Comparison of ENCODE assay signal across 8 cellular contexts in the genomic region with DNA sequence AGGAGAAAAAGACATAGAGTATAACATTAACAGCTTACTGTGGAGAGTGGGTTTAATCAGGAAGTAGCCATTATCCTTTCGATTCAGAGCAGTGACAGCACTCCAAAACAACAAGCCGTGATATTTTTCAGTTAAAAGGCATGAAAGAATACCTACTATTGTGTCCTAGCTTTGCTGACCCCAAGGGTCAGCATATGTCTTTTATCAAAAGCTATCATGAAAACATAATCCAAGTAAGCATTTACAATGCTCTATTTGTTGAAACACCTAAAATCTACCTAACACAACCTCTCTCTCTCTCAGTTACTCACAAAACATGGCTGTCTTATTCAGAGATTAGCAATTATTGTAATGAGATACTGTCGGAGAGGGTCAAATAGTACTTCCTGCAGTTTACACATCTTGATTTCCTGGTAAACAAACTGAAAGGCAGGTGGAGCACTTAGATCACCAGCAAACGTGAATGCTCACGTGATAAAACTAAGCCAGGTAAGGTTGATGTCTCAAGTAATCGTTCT.
DNase-seq lines count a peak whose midpoint lies in the region; ATAC-seq and TF ChIP-seq lines count a peak whose summit lies in the region.

No MANE protein-coding gene starts in this region.

- no peaks in the 10 kb centered on the region for H3F3A ChIP-seq in PC-3 (ENCODE audit: low read length, unreplicated experiment)

- no peaks in the 10 kb centered on the region for H3K27me3 Mint-ChIP-seq in activated CD4-positive, alpha-beta T cell treated with anti-CD3 and anti-CD28 coated beads, Interleukin-2, amount 10 ng/mL, durations not matched to agents 7 days and 5 days

- peaks cover 2 to 17% of the 10 kb centered on the region in 2 experiments; a peak in 3 of 4 replicates for H3K79me1 ChIP-seq in IMR-90 (ENCODE audit: low read depth in 1 of 2, low read length in 2 of 2)

- H2BK120ac ChIP-seq in IMR-90 (ENCODE audit: low read depth, low read length) = no peak overlapping the region; the same call in 1 of the 2 replicates

- H3K4me1 Mint-ChIP-seq in activated CD4-positive, alpha-beta T cell treated with anti-CD3 and anti-CD28 coated beads, Interleukin-2, amount 10 ng/mL, durations not matched to agents 7 days and 5 days = peaks cover 19% of the 10 kb centered on the region

- peak; percentile 82 for ATAC-seq in GM21737 (IDR thresholded peaks at IDR 0.05; ENCODE audit: unreplicated experiment)
- peak; percentile 73 for ATAC-seq in IMR-90 (ENCODE audit: low read depth)
- ATAC-seq in PC-3 = peak; percentile 93
- peak; percentile 89 for ATAC-seq in left lung

- intact Hi-C loops in IMR-90 (cut with micrococcal nuclease) (no loop called here), PC-3 (cut with micrococcal nuclease) (no loop called here), left lung (cut with DNase I) (no loop called here)

- no peak for TF ChIP-seq RAD21 in IMR-90 (IDR thresholded peaks at IDR 0.05; ENCODE audit: low read length)

- peak overlapping the region; percentile 93 for H3K27ac Mint-ChIP-seq in activated CD4-positive, alpha-beta T cell treated with anti-CD3 and anti-CD28 coated beads, Interleukin-2, amount 10 ng/mL, durations not matched to agents 7 days and 5 days

- peaks cover 4% of the 10 kb centered on the region for H3K36me3 Mint-ChIP-seq in activated CD4-positive, alpha-beta T cell treated with anti-CD3 and anti-CD28 coated beads, Interleukin-2, amount 10 ng/mL, durations not matched to agents 7 days and 5 days (ENCODE audit: low read depth)

- H3K56ac ChIP-seq in IMR-90 (ENCODE audit: extremely low read depth, insufficient read depth, low read length) = peak overlapping the region; percentile 47; the same call in 1 of the 2 replicates

- H3K27me3 ChIP-seq in IMR-90 (ENCODE audit: control insufficient read depth, insufficient read depth, low read length) (no peaks in the 10 kb centered on the region), PC-3 (ENCODE audit: low read length) (no peaks in the 10 kb centered on the region), left lung (no peaks in the 10 kb centered on the region)

- H2AK9ac ChIP-seq in IMR-90 (replicated peaks; ENCODE audit: low read depth, low read length, poor library complexity) = no peak overlapping the region

- H3K9me1 ChIP-seq in IMR-90 (ENCODE audit: insufficient read depth, low read length) = 0 out of 2 replicates have a peak, but pooled peaks cover 2% of the 10 kb centered on the region

- BruUV-seq in IMR-90 (replicated peaks; lab: Mats Ljungman, UMichigan) (no TSS peak), PC-3 (replicated peaks; lab: Mats Ljungman, UMichigan) (TSS peak; percentile 75)

- H4K20me1 ChIP-seq in IMR-90 (ENCODE audit: insufficient read depth, low read length) (no peaks in the 10 kb centered on the region), PC-3 (ENCODE audit: low read length) (no peaks in the 10 kb centered on the region)

- peak overlapping the region; percentile 78 for H2BK5ac ChIP-seq in IMR-90 (ENCODE audit: low read depth, low read length, poor library complexity, severe bottlenecking)

- H3K9ac ChIP-seq in IMR-90 (ENCODE audit: low read depth, low read length) (peak overlapping the region; percentile 73; the same call in 1 of the 2 replicates), PC-3 (ENCODE audit: low read length) (peak overlapping the region; percentile 59)

- H3K4me3 Mint-ChIP-seq in activated CD4-positive, alpha-beta T cell treated with anti-CD3 and anti-CD28 coated beads, Interleukin-2, amount 10 ng/mL, durations not matched to agents 7 days and 5 days = peak overlapping the region; percentile 75

- H3K14ac ChIP-seq in IMR-90 (replicated peaks; ENCODE audit: low read depth, low read length) = peak overlapping the region; percentile 48

- H2BK15ac ChIP-seq in IMR-90 (ENCODE audit: low read depth, low read length) = no peak overlapping the region

- POLR2A ChIA-PET in activated CD4-positive, alpha-beta T cell treated with anti-CD3 and anti-CD28 coated beads, Interleukin-2, amount 10 ng/mL, durations not matched to agents 7 days and 5 days (lab: Charles Lee) = no interaction called here
- POLR2A ChIA-PET in IMR-90 (lab: Charles Lee; ENCODE audit: unreplicated experiment) = no interaction called here
- POLR2A ChIA-PET in PC-3 (lab: Charles Lee; ENCODE audit: unreplicated experiment) = no interaction called here

- DNase-seq in activated CD4-positive, alpha-beta T cell treated with anti-CD3 and anti-CD28 coated beads, Interleukin-2, amount 10 ng/mL, durations not matched to agents 7 days and 5 days = peak; percentile 13
- no peak for DNase-seq in activated CD4-positive, alpha-beta T cell treated with anti-CD3 and anti-CD28 coated beads for 1 hour
- DNase-seq in IMR-90 (peak; percentile 17), PC-3 (peak; percentile 69), cerebellar cortex (ENCODE audit: low spot score) (peak; percentile 77), left lung (no peak), superior temporal gyrus (ENCODE audit: extremely low spot score) (peak; percentile 64)

- peak overlapping the region in 1 of 2 experiments; percentile 51; a peak in 3 of 4 replicates for H4K8ac ChIP-seq in IMR-90 (ENCODE audit: low read depth in 2 of 2, low read length in 2 of 2)

- H3K9me3 ChIP-seq in IMR-90 (ENCODE audit: control insufficient read depth, insufficient read depth, low read length) = no peaks in the 10 kb centered on the region
- no peaks in the 10 kb centered on the region for H3K9me3 ChIP-seq in PC-3 (ENCODE audit: low read length)
- no peaks in the 10 kb centered on the region for H3K9me3 ChIP-seq in left lung

- H3K9me2 ChIP-seq in PC-3 (replicated peaks; ENCODE audit: low read length) = no peaks in the 10 kb centered on the region

- WGBS in IMR-90 (ENCODE audit: extremely low coverage in 2 of 2, insufficient read length in 1 of 2), 2 experiments = no CpG with 5 or more reads among the region's 6 CpGs

- CTCF ChIA-PET in activated CD4-positive, alpha-beta T cell treated with anti-CD3 and anti-CD28 coated beads, Interleukin-2, amount 10 ng/mL, durations not matched to agents 7 days and 5 days (lab: Charles Lee) = interaction anchor here (1.8 kb wide), 1 partner anchor 11 kb away, joined by 5 read pairs; no protein-coding TSS in a partner anchor
- CTCF ChIA-PET in IMR-90 (lab: Yijun Ruan, JAX) = no interaction called here
- CTCF ChIA-PET in PC-3 (lab: Charles Lee) = no interaction called here

- H3K4ac ChIP-seq in IMR-90 (ENCODE audit: low read depth, low read length) = peak overlapping the region; percentile 32; the same call in 1 of the 2 replicates

- peak overlapping the region; percentile 91; the same call in 1 of the 2 replicates for H3K18ac ChIP-seq in IMR-90 (ENCODE audit: low read depth, low read length)

- dilution Hi-C loops in IMR-90 (cut with HindIII; ENCODE audit: low sequenced_read_pairs, unreplicated experiment) = no loop called here

- H4K91ac ChIP-seq in IMR-90 (ENCODE audit: insufficient read depth, low read depth, low read length) = no peak overlapping the region

- peak overlapping the region; percentile 39; the same call in 1 of the 2 replicates for H4K5ac ChIP-seq in IMR-90 (ENCODE audit: low read depth, low read length)

- no peak overlapping the region for H2BK20ac ChIP-seq in IMR-90 (ENCODE audit: low read depth, low read length)

- no peaks in the 10 kb centered on the region for H3K36me3 ChIP-seq in IMR-90 (ENCODE audit: control insufficient read depth, insufficient read depth, low read length)
- no peaks in the 10 kb centered on the region for H3K36me3 ChIP-seq in PC-3 (ENCODE audit: low read depth, low read length)
- H3K36me3 ChIP-seq in left lung = no peaks in the 10 kb centered on the region

- no peaks in the 10 kb centered on the region for H3K9me3 Mint-ChIP-seq in activated CD4-positive, alpha-beta T cell treated with anti-CD3 and anti-CD28 coated beads, Interleukin-2, amount 10 ng/mL, durations not matched to agents 7 days and 5 days

- H3K4me3 ChIP-seq in IMR-90 (ENCODE audit: insufficient read depth, low read depth, low read length) (peak overlapping the region; percentile 40; the same call in 1 of the 2 replicates), PC-3 (ENCODE audit: low read length) (peak overlapping the region; percentile 71), left lung (peak overlapping the region; percentile 25 to 39)

- H3K4me2 ChIP-seq in IMR-90 (ENCODE audit: low read depth, low read length) (peak overlapping the region; percentile 100), PC-3 (ENCODE audit: low read length) (peak overlapping the region; percentile 82)

- H3K27ac ChIP-seq in IMR-90 (ENCODE audit: insufficient read depth, low read length) (peak overlapping the region; percentile 29; the same call in 1 of the 2 replicates), PC-3 (ENCODE audit: low read length) (peak overlapping the region; percentile 29), left lung (peak overlapping the region; percentile 65 to 85)

- TF ChIP-seq CTCF in IMR-90 (conservative IDR thresholded peaks at IDR 0.05; ENCODE audit: low read depth, low read length) (no peak), PC-3 (conservative IDR thresholded peaks at IDR 0.05; ENCODE audit: low read depth, low read length) (no peak; the same call in 1 of the 2 replicates), left lung (IDR thresholded peaks at IDR 0.05) (no peak)

- peak overlapping the region; percentile 2; the same call in 1 of the 2 replicates for H2AK5ac ChIP-seq in IMR-90 (ENCODE audit: low read depth, low read length)

- no peak overlapping the region for H3K23ac ChIP-seq in IMR-90 (ENCODE audit: low read depth, low read length)

- H3K4me1 ChIP-seq in IMR-90 (ENCODE audit: control insufficient read depth, insufficient read depth, low read length) (no peaks in the 10 kb centered on the region), PC-3 (ENCODE audit: insufficient read depth, low read length) (peaks cover 11% of the 10 kb centered on the region), left lung (peaks cover 4 to 55% of the 10 kb centered on the region in 2 donors)

- no peak for TF ChIP-seq POLR2A in IMR-90 (IDR thresholded peaks at IDR 0.05; ENCODE audit: low read depth, low read length)

- in situ Hi-C loops in IMR-90 (cut with MboI; ENCODE audit: low sequenced_read_pairs) = no loop called here

- no peak overlapping the region for H2AFZ ChIP-seq in IMR-90 (replicated peaks; ENCODE audit: low read length, poor library complexity)
- H2AFZ ChIP-seq in PC-3 (ENCODE audit: low read length) = peak overlapping the region; percentile 80

- H3K79me2 ChIP-seq in PC-3 (ENCODE audit: low read length) = peaks cover 9% of the 10 kb centered on the region

TF ChIP-seq in IMR-90, 13 proteins besides CTCF, POLR2A, EP300 and RAD21 (continues in another document):
- TF ChIP-seq CHD1 (IDR thresholded peaks at IDR 0.05; ENCODE audit: low read depth, low read length) = no peak
- no peak for TF ChIP-seq MXI1 (IDR thresholded peaks at IDR 0.05; ENCODE audit: borderline replicate concordance, low read depth, low read length)
- TF ChIP-seq, protein P1, sequence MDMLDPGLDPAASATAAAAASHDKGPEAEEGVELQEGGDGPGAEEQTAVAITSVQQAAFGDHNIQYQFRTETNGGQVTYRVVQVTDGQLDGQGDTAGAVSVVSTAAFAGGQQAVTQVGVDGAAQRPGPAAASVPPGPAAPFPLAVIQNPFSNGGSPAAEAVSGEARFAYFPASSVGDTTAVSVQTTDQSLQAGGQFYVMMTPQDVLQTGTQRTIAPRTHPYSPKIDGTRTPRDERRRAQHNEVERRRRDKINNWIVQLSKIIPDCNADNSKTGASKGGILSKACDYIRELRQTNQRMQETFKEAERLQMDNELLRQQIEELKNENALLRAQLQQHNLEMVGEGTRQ (IDR thresholded peaks at IDR 0.05; ENCODE audit: low read depth, low read length) = no peak

Comparison
In these comparisons a context has a peak if more than half of its experiments do, and no peak if none do; other contexts are left out.
1. DNase-seq: peak in activated CD4-positive, alpha-beta T cell treated with anti-CD3 and anti-CD28 coated beads, Interleukin-2, amount 10 ng/mL, durations not matched to agents 7 days and 5 days (single experiment), IMR-90 (single experiment), PC-3 (single experiment), cerebellar cortex (single experiment) and superior temporal gyrus (single experiment); none in activated CD4-positive, alpha-beta T cell treated with anti-CD3 and anti-CD28 coated beads for 1 hour (single experiment) and left lung (0 of 2).
2. Peak in every context shown above with its lines, with median percentiles within 50 percentile points of each other: ATAC-seq, H3K27ac ChIP-seq and H3K4me3 ChIP-seq.